ENCODE assay signal across 8 cellular contexts in the genomic region with DNA sequence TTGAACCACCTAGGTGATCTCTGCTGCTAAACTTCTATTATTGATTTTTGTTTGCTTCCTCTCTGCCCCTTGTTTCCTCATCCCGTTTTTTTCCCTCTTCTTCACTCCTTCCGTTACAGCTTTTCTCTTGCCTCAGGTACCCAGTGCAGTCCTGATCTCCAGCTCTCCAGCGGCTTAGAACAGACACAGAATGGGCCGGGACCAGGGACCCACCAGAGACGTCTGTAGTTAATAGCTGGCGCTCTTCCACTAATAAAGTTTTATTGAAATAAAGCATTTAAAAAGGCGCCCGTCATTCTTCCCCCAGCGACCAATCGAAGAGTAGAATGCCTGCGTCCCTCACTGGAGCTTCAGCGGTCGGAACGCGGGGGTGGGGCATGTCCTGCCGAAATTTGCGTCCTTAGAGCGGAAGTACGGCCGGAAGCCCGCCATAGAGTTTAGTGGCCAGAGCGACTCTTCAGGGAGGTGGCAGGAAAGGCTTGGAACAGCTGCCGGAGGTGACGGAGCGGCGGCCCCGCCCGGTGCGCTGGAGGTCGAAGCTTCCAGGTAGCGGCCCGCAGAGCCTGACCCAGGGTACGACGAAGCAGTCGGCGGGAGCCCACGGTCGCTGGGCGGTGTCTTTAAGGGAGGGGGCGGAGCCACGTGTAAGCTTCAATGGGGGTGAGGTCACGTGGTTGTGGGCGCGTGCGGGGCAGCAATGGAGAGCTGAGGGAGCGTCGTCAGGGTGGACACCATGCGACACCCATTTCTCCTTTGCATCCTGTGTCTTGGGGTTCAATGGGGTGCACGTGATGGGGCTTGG. TPM values are rescaled to one million over a fixed set of nuclear protein-coding genes. Genes with fewer than 3 reads are reported as not detected.
DNase-seq lines count a peak whose midpoint lies in the region; ATAC-seq and TF ChIP-seq lines count a peak whose summit lies in the region.

A gene with protein sequence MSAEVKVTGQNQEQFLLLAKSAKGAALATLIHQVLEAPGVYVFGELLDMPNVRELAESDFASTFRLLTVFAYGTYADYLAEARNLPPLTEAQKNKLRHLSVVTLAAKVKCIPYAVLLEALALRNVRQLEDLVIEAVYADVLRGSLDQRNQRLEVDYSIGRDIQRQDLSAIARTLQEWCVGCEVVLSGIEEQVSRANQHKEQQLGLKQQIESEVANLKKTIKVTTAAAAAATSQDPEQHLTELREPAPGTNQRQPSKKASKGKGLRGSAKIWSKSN (plus strand): TSS at position 440 of the 802 bp plus-strand sequence. CDS start 611 bp downstream, outside the sequence.

- H3K27me3 ChIP-seq in left ventricle myocardium inferior (ENCODE audit: low read depth), result no peaks in the 10 kb centered on the region

- peaks cover 9% of the 10 kb centered on the region for H3K36me3 Mint-ChIP-seq in progenitor cell of endocrine pancreas (ENCODE audit: insufficient read depth)

- intact Hi-C loops in left ventricle myocardium inferior (cut with micrococcal nuclease), result no loop called here

- no peaks in the 10 kb centered on the region for H3K9me3 ChIP-seq in left ventricle myocardium inferior (replicated peaks)

- H3K4me1 Mint-ChIP-seq in progenitor cell of endocrine pancreas (ENCODE audit: low read depth), result peaks cover 11% of the 10 kb centered on the region

- peaks cover 6% of the 10 kb centered on the region for H3K9me3 Mint-ChIP-seq in progenitor cell of endocrine pancreas (ENCODE audit: low read depth)

- no peak for TF ChIP-seq CTCF in left ventricle myocardium inferior (IDR thresholded peaks at IDR 0.05; ENCODE audit: borderline replicate concordance)
- TF ChIP-seq CTCF in progenitor cell of endocrine pancreas (IDR thresholded peaks at IDR 0.05; ENCODE audit: unreplicated experiment), result no peak

- peak within 1 kb of the TSS; percentile 97 for H3K27ac Mint-ChIP-seq in progenitor cell of endocrine pancreas

- H3K4me3 ChIP-seq in left ventricle myocardium inferior, result peak within 1 kb of the TSS; percentile 71

- peaks cover 17% of the 10 kb centered on the region for H3K36me3 ChIP-seq in left ventricle myocardium inferior

- peaks cover 23% of the 10 kb centered on the region for H3K4me1 ChIP-seq in left ventricle myocardium inferior

- ATAC-seq in GM18498 (IDR thresholded peaks at IDR 0.05; ENCODE audit: unreplicated experiment), result peak; percentile 92
- peak; percentile 88 for ATAC-seq in HG02938 (IDR thresholded peaks at IDR 0.05; ENCODE audit: unreplicated experiment)

- DNase-seq in NCI-H187 (lab: John Stamatoyannopoulos, UW) (peak; percentile 89 to 97), T-helper 2 cell (peak; percentile 70 to 100 (median 87)), left ventricle myocardium inferior (peak; percentile 99), progenitor cell of endocrine pancreas (ENCODE audit: low spot score, unreplicated experiment) (peak; percentile 97), ureter (ENCODE audit: low spot score) (peak; percentile 97)

- H3K27me3 Mint-ChIP-seq in progenitor cell of endocrine pancreas, result peaks cover 10% of the 10 kb centered on the region

- peak within 1 kb of the TSS; percentile 86 for H3K4me3 Mint-ChIP-seq in progenitor cell of endocrine pancreas (ENCODE audit: low read depth)

- H3K27ac ChIP-seq in angular gyrus (ENCODE audit: low read depth, low read length) (peak within 1 kb of the TSS; percentile 83), left ventricle myocardium inferior (replicated peaks) (peak within 1 kb of the TSS; percentile 92)

RNA-seq across cellular contexts. Expression of the gene that starts here (rescaled TPM):
- total RNA-seq in left ventricle myocardium inferior (73.2 TPM), progenitor cell of endocrine pancreas (42.6 and 45.5 TPM in 2 replicates), ureter (77.9 TPM)

Comparison
In these comparisons a context has a peak if more than half of its experiments do, and no peak if none do; other contexts are left out.
1. Peak in every context shown above with its lines: DNase-seq, ATAC-seq, H3K4me3 ChIP-seq and H3K27ac ChIP-seq.